1 cellular context compared by ENCODE assay signal in genomic region chr11:117178210-117179034, GRCh38.
TF ChIP-seq lines count a peak whose summit lies in the region.

TSS of gene SIDT2 (plus strand) at chr11:117178743. CDS start at chr11:117179264, 521 bp downstream.

TF ChIP-seq in HEK293, 187 proteins besides CTCF, POLR2A, EP300 and RAD21 (continued from another document and continues in another):
- TF ChIP-seq ZBTB49 (tag by site-specific recombination; IDR thresholded peaks at IDR 0.05; ENCODE audit: low read depth) (no peak), ZNF645 (tag by site-specific recombination; IDR thresholded peaks at IDR 0.05) (no peak), ZNF629 (tag by site-specific recombination; IDR thresholded peaks at IDR 0.05) (peak; percentile 85), ZNF23 (tag by site-specific recombination; IDR thresholded peaks at IDR 0.05; ENCODE audit: borderline replicate concordance) (no peak), ZNF19 (tag by site-specific recombination; IDR thresholded peaks at IDR 0.05; ENCODE audit: low read depth) (no peak), ZBTB20 (tag by site-specific recombination; IDR thresholded peaks at IDR 0.05) (no peak; the same call in 1 of the 2 replicates), ZNF10 (tag by site-specific recombination; IDR thresholded peaks at IDR 0.05) (no peak), KLF16 (tag by site-specific recombination; IDR thresholded peaks at IDR 0.05) (peak; percentile 51; the same call in 1 of the 2 replicates), ZNF596 (tag by site-specific recombination; IDR thresholded peaks at IDR 0.05) (no peak), PRDM6 (tag by site-specific recombination; IDR thresholded peaks at IDR 0.05) (no peak), ZBTB1 (tag by site-specific recombination; IDR thresholded peaks at IDR 0.05) (no peak), ZNF76 (tag by site-specific recombination; IDR thresholded peaks at IDR 0.05; ENCODE audit: borderline replicate concordance, low read depth) (peak; percentile 49; the same call in 1 of the 2 replicates), ZNF274 (IDR thresholded peaks at IDR 0.05; ENCODE audit: low read length) (no peak), ZNF274 (tag by site-specific recombination; IDR thresholded peaks at IDR 0.05; ENCODE audit: borderline replicate concordance) (no peak), KLF10 (tag by site-specific recombination; IDR thresholded peaks at IDR 0.05) (0 out of 2 replicates have a peak, but pooled peaks have one; percentile 42), YY2 (tag by site-specific recombination; IDR thresholded peaks at IDR 0.05) (no peak), ZBTB17 (tag by site-specific recombination; IDR thresholded peaks at IDR 0.05) (peak; percentile 64), ZNF26 (tag by site-specific recombination; IDR thresholded peaks at IDR 0.05) (no peak), ZNF221 (tag by site-specific recombination; IDR thresholded peaks at IDR 0.05; ENCODE audit: borderline replicate concordance) (no peak), ZBTB26 (tag by site-specific recombination; optimal IDR thresholded peaks at IDR 0.05) (peak; percentile 71), ZFP37 (tag by site-specific recombination; IDR thresholded peaks at IDR 0.05) (no peak), ZFP3 (tag by site-specific recombination; IDR thresholded peaks at IDR 0.05; ENCODE audit: low read depth) (no peak), TSHZ1 (tag by site-specific recombination; IDR thresholded peaks at IDR 0.05; ENCODE audit: borderline replicate concordance) (no peak), ZNF571 (tag by site-specific recombination; IDR thresholded peaks at IDR 0.05) (no peak), ZNF621 (tag by site-specific recombination; IDR thresholded peaks at IDR 0.05) (no peak), ZNF112 (tag by site-specific recombination; IDR thresholded peaks at IDR 0.05) (no peak), ZNF248 (tag by site-specific recombination; IDR thresholded peaks at IDR 0.05) (no peak), ZNF169 (tag by site-specific recombination; IDR thresholded peaks at IDR 0.05) (no peak), ZNF660 (tag by site-specific recombination; IDR thresholded peaks at IDR 0.05) (peak; percentile 54; the same call in 1 of the 2 replicates), RBAK (tag by site-specific recombination; IDR thresholded peaks at IDR 0.05) (no peak), KLF1 (tag by site-specific recombination; IDR thresholded peaks at IDR 0.05) (peak; percentile 70), WT1 (tag by site-specific recombination; IDR thresholded peaks at IDR 0.05) (peak; percentile 65; the same call in 1 of the 2 replicates), ZNF335 (tag by site-specific recombination; conservative IDR thresholded peaks at IDR 0.05) (no peak; the same call in 1 of the 2 replicates), PRDM10 (tag by site-specific recombination; IDR thresholded peaks at IDR 0.05) (peak; percentile 96), ZBTB8A (tag by site-specific recombination; IDR thresholded peaks at IDR 0.05) (peak; percentile 96), ZNF292 (tag by site-specific recombination; IDR thresholded peaks at IDR 0.05; ENCODE audit: borderline replicate concordance, low read depth) (no peak), SCRT1 (tag by site-specific recombination; IDR thresholded peaks at IDR 0.05; ENCODE audit: borderline replicate concordance) (no peak), ZNF155 (tag by site-specific recombination; IDR thresholded peaks at IDR 0.05) (no peak), KLF7 (tag by site-specific recombination; IDR thresholded peaks at IDR 0.05; ENCODE audit: borderline replicate concordance) (no peak), EGR2 (tag by site-specific recombination; IDR thresholded peaks at IDR 0.05; ENCODE audit: low read depth) (no peak), ATF2 (tag by site-specific recombination; IDR thresholded peaks at IDR 0.05; ENCODE audit: low read depth) (peak; percentile 93), ZNF114 (tag by site-specific recombination; IDR thresholded peaks at IDR 0.05) (no peak), ZNF624 (tag by site-specific recombination; IDR thresholded peaks at IDR 0.05) (no peak), FEZF1 (tag by site-specific recombination; IDR thresholded peaks at IDR 0.05) (peak; percentile 91), ZNF132 (tag by site-specific recombination; IDR thresholded peaks at IDR 0.05; ENCODE audit: borderline replicate concordance) (no peak), PRDM1 (tag by site-specific recombination; IDR thresholded peaks at IDR 0.05) (peak; percentile 88), SCRT2 (tag by site-specific recombination; IDR thresholded peaks at IDR 0.05) (no peak), ELK4 (IDR thresholded peaks at IDR 0.05; ENCODE audit: borderline replicate concordance, low read depth, low read length) (no peak), OVOL3 (tag by site-specific recombination; IDR thresholded peaks at IDR 0.05) (no peak), ZNF391 (tag by site-specific recombination; IDR thresholded peaks at IDR 0.05; ENCODE audit: borderline replicate concordance, low read depth) (no peak)
